ENCODE assay signal across 15 cellular contexts in genomic region chr14:58416934-58417333, GRCh38. TPM values are rescaled to one million over a fixed set of nuclear protein-coding genes. Genes with fewer than 3 reads are reported as not detected.
"Had no signal": no experiment of that assay in that cellular context is flagged by ENCODE, and none has a peak within 500 bp of the region (broad histone marks: within the 10 kb centered on the region; RNA-seq: fewer than 3 reads in every experiment).

No MANE protein-coding gene starts in this region.

RNA-seq across cellular contexts. Expression of gene TOMM20L, which starts 21.2 kb away (rescaled TPM):
- total RNA-seq: activated CD4-positive, alpha-beta memory T cell treated with anti-CD3 and anti-CD28 coated beads, Interleukin-2, amount 10 ng/mL, durations not matched to agents 7 days and 5 days; activated CD4-positive, alpha-beta T cell treated with anti-CD3 and anti-CD28 coated beads for 36 hours; activated CD4-positive, alpha-beta T cell treated with anti-CD3 and anti-CD28 coated beads, Interleukin-2, amount 10 ng/mL, durations not matched to agents 7 days and 5 days; activated CD8-positive, alpha-beta memory T cell treated with anti-CD3 and anti-CD28 coated beads for 36 hours; activated naive CD8-positive, alpha-beta T cell treated with anti-CD3 and anti-CD28 coated beads, Interleukin-2, amount 10 ng/mL, durations not matched to agents 7 days and 5 days; activated T-helper 1 cell treated with anti-CD3 and anti-CD28 coated beads, Interleukin-12 subunit alpha, Interleukin-12 subunit beta, Interleukin-2, Interleukin-4 antibody, amounts not matched to agents 30 ng/mL and 10 ng/mL and 1 ng/mL, durations not matched to agents 14 hours and 24 hours and 36 hours; activated T-helper 2 cell treated with anti-CD3 and anti-CD28 coated beads, Interferon-gamma antibody, Interleukin-2, Interleukin-4, amounts not matched to agents 10 μg/mL and 5 μg/mL and 100 μg/mL, durations not matched to agents 14 hours and 24 hours and 36 hours; ascending aorta; bronchial epithelial cell; cardiac muscle cell; chondrocyte; T-helper 1 cell treated with Interleukin-12 subunit alpha and Interleukin-12 subunit beta and Interleukin-4 antibody, amounts not matched to agents 30 ng/mL and 1 ng/mL, for 36 hours; T-helper 17 cell; T-helper 2 cell treated with Interferon-gamma antibody and Interleukin-4, amounts not matched to agents 100 ng/mL and 5 ng/mL, for 36 hours; WTC11 had no signal
